ENCODE assay signal across 15 cellular contexts in the genomic region with DNA sequence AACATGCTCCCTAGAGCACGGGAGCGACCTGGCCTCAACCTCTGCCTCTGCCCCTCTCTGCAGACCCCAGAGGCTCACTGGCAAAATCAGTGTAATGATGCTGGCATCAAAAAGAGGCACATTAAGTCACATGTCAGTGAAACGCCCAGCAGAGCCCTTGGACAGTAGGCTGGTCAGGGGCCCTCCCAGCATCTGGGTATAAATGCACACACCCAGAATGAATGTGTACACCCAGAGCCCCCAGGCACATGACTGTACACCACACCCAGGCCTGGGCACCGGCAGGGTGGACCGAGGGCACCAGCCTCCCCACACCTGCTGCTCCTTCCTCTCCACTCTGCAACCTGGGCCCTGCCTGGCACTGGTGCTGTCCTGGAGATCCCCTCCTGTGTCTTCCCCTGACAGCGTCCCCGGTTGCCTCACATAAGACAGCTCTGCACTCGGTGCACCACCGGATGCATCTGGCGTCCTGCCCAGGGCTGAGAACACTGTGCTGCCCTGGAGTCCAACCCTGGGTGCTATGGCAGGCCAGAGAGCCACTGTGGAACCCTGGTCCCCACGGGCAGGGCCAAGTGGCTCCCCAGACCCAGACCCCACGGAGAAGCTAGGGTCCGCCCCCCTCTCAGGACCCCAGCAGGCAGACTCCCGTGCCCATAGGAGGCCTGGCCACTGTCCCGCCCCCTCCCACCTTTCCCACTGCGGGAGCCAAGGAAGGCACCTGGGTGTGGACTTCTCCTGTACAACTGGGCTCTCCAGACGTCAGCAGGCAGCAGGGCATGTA. TPM values are rescaled to one million over a fixed set of nuclear protein-coding genes. Genes with fewer than 3 reads are reported as not detected.
A peak's percentile ranks its signal among the peaks of the same experiment; 100 is the strongest.
DNase-seq lines count a peak whose midpoint lies in the region; ATAC-seq, FAIRE-seq and TF ChIP-seq lines count a peak whose summit lies in the region.
"Had no signal": no experiment of that assay in that cellular context is flagged by ENCODE, and none has a peak within 500 bp of the region (broad histone marks: within the 10 kb centered on the region; RNA-seq: fewer than 3 reads in every experiment).

No MANE protein-coding gene starts in this region.

- 89% methylated on average over 14 of the region's 17 CpGs; no CpG with 5 or more reads in 1 of the 2 experiments for WGBS in H1 (ENCODE audit: extremely low coverage in 1 of 2, insufficient coverage in 1 of 2, insufficient read length in 1 of 2, insufficient replicate concordance in 2 of 2, low coverage in 1 of 2, low lambda C conversion rate in 2 of 2, missing lambda C conversion rate in 1 of 2), 2 experiments

- ATAC-seq in naive thymus-derived CD4-positive, alpha-beta T cell: peak; percentile 28
- ATAC-seq in GM21381 (IDR thresholded peaks at IDR 0.05; ENCODE audit: unreplicated experiment) (no peak), GM18502 (IDR thresholded peaks at IDR 0.05; ENCODE audit: poor library complexity, unreplicated experiment) (no peak)
- ATAC-seq: stimulated activated naive B cell treated with anti-CD40 and anti-IgM and Interleukin-4, amounts not matched to agents 10 μg/mL and 1 μg/mL and 100 μg/mL, for 72 hours had no signal

- TF ChIP-seq RAD21 in H1 (IDR thresholded peaks at IDR 0.05 in 1 of 2, conservative IDR thresholded peaks at IDR 0.05 in 1 of 2; ENCODE audit: low read depth in 2 of 2, low read length in 2 of 2): no peak

- H3K27me3 Mint-ChIP-seq in naive thymus-derived CD4-positive, alpha-beta T cell: peaks cover 11 to 16% (median 14%) of the 10 kb centered on the region in 5 donors

- no peak overlapping the region for H3K4me3 ChIP-seq in H1 (ENCODE audit: extremely low read depth in 1 of 4, insufficient read depth in 2 of 4, low read depth in 3 of 4, low read length in 4 of 4)
- no peak overlapping the region for H3K4me3 ChIP-seq in naive thymus-derived CD4-positive, alpha-beta T cell (ENCODE audit: low read length)

- TF ChIP-seq CTCF in H1 (IDR thresholded peaks at IDR 0.05; ENCODE audit: control extremely low read depth in 1 of 3, insufficient read depth in 1 of 3, low read depth in 1 of 3, low read length in 3 of 3): no peak

- no peaks in the 10 kb centered on the region for H3K9me3 Mint-ChIP-seq in naive thymus-derived CD4-positive, alpha-beta T cell
- H3K9me3 Mint-ChIP-seq: activated T-cell treated with anti-CD3 and anti-CD28 coated beads, Interleukin-2, amount 50 U/mL, for 24 hours; immature natural killer cell; nephron; stimulated activated naive B cell treated with anti-CD40 and anti-IgM and Interleukin-4, amounts not matched to agents 10 μg/mL and 1 μg/mL and 100 μg/mL, for 72 hours had no signal

- H3K27me3 ChIP-seq in H1 (replicated peaks in 1 of 4; ENCODE audit: control insufficient read depth in 3 of 4, extremely low read depth in 1 of 4, insufficient read depth in 3 of 4, low read length in 3 of 4): peaks cover 0 to 6% (median 5%) of the 10 kb centered on the region in 4 experiments; a peak in 3 of 7 replicates
- no peaks in the 10 kb centered on the region for H3K27me3 ChIP-seq in naive thymus-derived CD4-positive, alpha-beta T cell (ENCODE audit: control insufficient read depth in 2 of 2, insufficient read depth in 2 of 2, low read length in 2 of 2)

- no peak overlapping the region for H3K4ac ChIP-seq in H1 (replicated peaks; ENCODE audit: insufficient read length, low read depth, low read length)

- H3K23me2 ChIP-seq in H1 (ENCODE audit: low read depth, low read length): no peaks in the 10 kb centered on the region

- no peaks in the 10 kb centered on the region for H3K9me3 ChIP-seq in H1 (ENCODE audit: insufficient read depth in 2 of 2, low read depth in 1 of 2, low read length in 1 of 2)
- H3K9me3 ChIP-seq in naive thymus-derived CD4-positive, alpha-beta T cell (ENCODE audit: control insufficient read depth in 2 of 3, low read length in 3 of 3): no peaks in the 10 kb centered on the region

- intact Hi-C loops in naive thymus-derived CD4-positive, alpha-beta T cell (cut with micrococcal nuclease): loop anchor here in 1 of 2 donors (10.0 kb wide), 1 partner anchor 205 kb away; no protein-coding TSS in a partner anchor

- H3K23ac ChIP-seq in H1 (ENCODE audit: insufficient read length): no peak overlapping the region

- no peak overlapping the region for H3K56ac ChIP-seq in H1 (replicated peaks; ENCODE audit: insufficient read length, low read depth, low read length)

- H4K91ac ChIP-seq in H1 (replicated peaks; ENCODE audit: insufficient read length, low read length): no peak overlapping the region

- DNase-seq in G401 (ENCODE audit: low spot score): peak; percentile 39
- DNase-seq in M059J (ENCODE audit: low read depth): peak; percentile 13
- no peak for DNase-seq in H1 (ENCODE audit: low read depth in 1 of 2, low spot score in 2 of 2)
- no peak for DNase-seq in naive thymus-derived CD4-positive, alpha-beta T cell
- DNase-seq in stimulated activated CD4-positive, alpha-beta T cell treated with anti-CD3 and anti-CD28 coated beads, Interleukin-4, amount 100 ng/mL, for 24 hours: no peak
- no peak for DNase-seq in NCI-H146 (lab: John Stamatoyannopoulos, UW)
- DNase-seq: activated T-cell treated with anti-CD3 and anti-CD28 coated beads, Interleukin-2, amount 50 U/mL, for 24 hours; immature natural killer cell; NCI-H1436 treated with DMSO at 0.1 percent for 48 hours; stimulated activated naive B cell treated with anti-CD40 and anti-IgM and Interleukin-4, amounts not matched to agents 10 μg/mL and 1 μg/mL and 100 μg/mL, for 72 hours had no signal

- in situ Hi-C loops in G401 (cut with HindIII; ENCODE audit: low sequenced_read_pairs): no loop called here

- no peak overlapping the region for H2BK120ac ChIP-seq in H1 (replicated peaks; ENCODE audit: low read depth, low read length)

- H3K4me2 ChIP-seq in H1 (ENCODE audit: insufficient read depth in 1 of 2, low read depth in 2 of 2, low read length in 2 of 2): no peak overlapping the region

- peaks cover 0 to 8% (median under 1%) of the 10 kb centered on the region in 4 experiments; a peak in 3 of 7 replicates for H3K4me1 ChIP-seq in H1 (replicated peaks in 1 of 4; ENCODE audit: control insufficient read depth in 3 of 4, insufficient read depth in 4 of 4, low read length in 3 of 4)
- H3K4me1 ChIP-seq in naive thymus-derived CD4-positive, alpha-beta T cell (ENCODE audit: control insufficient read depth in 2 of 2, insufficient read depth in 2 of 2, low read length in 2 of 2): peaks cover 0 to 10% of the 10 kb centered on the region in 2 donors

- POLR2A ChIA-PET in H1 (lab: Charles Lee; ENCODE audit: partially characterized antibody): interaction anchor here (1.0 kb wide), 1 partner anchor 48 kb away, joined by 3 read pairs; no protein-coding TSS in a partner anchor
- POLR2A ChIA-PET in naive thymus-derived CD4-positive, alpha-beta T cell (lab: Charles Lee): no interaction called here

- H4K5ac ChIP-seq in H1 (ENCODE audit: insufficient read length, low read depth, low read length): no peak overlapping the region

- CTCF ChIA-PET in H1 (lab: Charles Lee; ENCODE audit: partially characterized antibody): interaction anchor here (1.4 to 3.6 kb wide), 3 partner anchors 28 to 47 kb away, joined by 3 to 24 read pairs (median 4); no protein-coding TSS in a partner anchor
- CTCF ChIA-PET in naive thymus-derived CD4-positive, alpha-beta T cell (lab: Charles Lee): interaction anchor here (0.7 kb wide), 1 partner anchor 247 kb away, joined by 3 read pairs; no protein-coding TSS in a partner anchor

- no peaks in the 10 kb centered on the region for H3K36me3 ChIP-seq in H1 (ENCODE audit: control insufficient read depth in 2 of 4, insufficient read depth in 4 of 4, low read length in 3 of 4)
- no peaks in the 10 kb centered on the region for H3K36me3 ChIP-seq in naive thymus-derived CD4-positive, alpha-beta T cell (ENCODE audit: control insufficient read depth in 2 of 3, insufficient read depth in 3 of 3, low read length in 3 of 3)

- no peaks in the 10 kb centered on the region for H3K36me3 Mint-ChIP-seq in naive thymus-derived CD4-positive, alpha-beta T cell
- H3K36me3 Mint-ChIP-seq: immature natural killer cell; stimulated activated naive B cell treated with anti-CD40 and anti-IgM and Interleukin-4, amounts not matched to agents 10 μg/mL and 1 μg/mL and 100 μg/mL, for 72 hours had no signal

- no peak overlapping the region for H2BK20ac ChIP-seq in H1 (ENCODE audit: low read length)

- H2AFZ ChIP-seq in H1 (ENCODE audit: low read length): no peak overlapping the region

- no peak overlapping the region for H4K8ac ChIP-seq in H1 (ENCODE audit: extremely low read depth, insufficient read depth, low read length)

- peaks cover 5 to 11% (median 5%) of the 10 kb centered on the region in 7 donors for H3K4me1 Mint-ChIP-seq in naive thymus-derived CD4-positive, alpha-beta T cell

- no peak overlapping the region for H3K4me3 Mint-ChIP-seq in naive thymus-derived CD4-positive, alpha-beta T cell
- H3K4me3 Mint-ChIP-seq: activated T-cell treated with anti-CD3 and anti-CD28 coated beads, Interleukin-2, amount 50 U/mL, for 24 hours; immature natural killer cell; nephron; stimulated activated naive B cell treated with anti-CD40 and anti-IgM and Interleukin-4, amounts not matched to agents 10 μg/mL and 1 μg/mL and 100 μg/mL, for 72 hours had no signal

- TF ChIP-seq EP300 in H1 (IDR thresholded peaks at IDR 0.05; ENCODE audit: borderline replicate concordance in 1 of 2, low read depth in 2 of 2, low read length in 2 of 2): no peak

- no peak overlapping the region for H3K27ac ChIP-seq in H1 (ENCODE audit: low read depth, low read length)
- H3K27ac ChIP-seq in naive thymus-derived CD4-positive, alpha-beta T cell (ENCODE audit: low read depth, low read length): no peak overlapping the region

- FAIRE-seq in H1 (lab: Jason Lieb, UNC): no peak
- FAIRE-seq: GM18507, TTC549 had no signal

- H3K79me1 ChIP-seq in H1 (ENCODE audit: low read depth, low read length): no peaks in the 10 kb centered on the region

- H2BK12ac ChIP-seq in H1 (ENCODE audit: low read depth, low read length): peak overlapping the region; percentile 60; the same call in 1 of the 2 replicates

- no peak overlapping the region for H3K27ac Mint-ChIP-seq in naive thymus-derived CD4-positive, alpha-beta T cell
- H3K27ac Mint-ChIP-seq: activated T-cell treated with anti-CD3 and anti-CD28 coated beads, Interleukin-2, amount 50 U/mL, for 24 hours; immature natural killer cell; nephron; stimulated activated naive B cell treated with anti-CD40 and anti-IgM and Interleukin-4, amounts not matched to agents 10 μg/mL and 1 μg/mL and 100 μg/mL, for 72 hours had no signal

- H3K9ac ChIP-seq in H1 (replicated peaks in 1 of 4; ENCODE audit: extremely low read depth in 1 of 4, low read depth in 3 of 4, low read length in 3 of 4): no peak overlapping the region

- no peaks in the 10 kb centered on the region for H3K79me2 ChIP-seq in H1 (ENCODE audit: control insufficient read depth in 1 of 2, insufficient read depth in 2 of 2, low read length in 2 of 2)

- H3K14ac ChIP-seq in H1 (ENCODE audit: insufficient read length): no peak overlapping the region

- no peak for TF ChIP-seq POLR2A in H1 (IDR thresholded peaks at IDR 0.05; ENCODE audit: control extremely low read depth in 1 of 2, low read depth in 2 of 2, low read length in 2 of 2)

- peaks cover 0 to 1% of the 10 kb centered on the region in 2 experiments for H4K20me1 ChIP-seq in H1 (replicated peaks in 1 of 2; ENCODE audit: control insufficient read depth in 1 of 2, insufficient read depth in 2 of 2, low read length in 2 of 2)

- H2BK5ac ChIP-seq in H1 (ENCODE audit: low read depth, low read length): no peak overlapping the region

- H3K18ac ChIP-seq in H1 (ENCODE audit: extremely low read depth, low read length): no peak overlapping the region; the same call in 1 of the 2 replicates

- no peak overlapping the region for H2BK15ac ChIP-seq in H1 (ENCODE audit: low read length)

- H2AK5ac ChIP-seq in H1 (ENCODE audit: low read depth, low read length): no peak overlapping the region

RNA-seq across cellular contexts. Expression of gene RASGEF1A, which starts 6.7 kb away (rescaled TPM):
- 14.9 and 18.0 TPM in 2 replicates for total RNA-seq in G401 (2014; rRNA removed; shearing (Covaris generic))
- not detected in 2 replicates for total RNA-seq in M059J (2014; rRNA removed; shearing (Covaris generic))
- total RNA-seq in H1 (2021; fragmentation: NEBNext Ultra II Directional; extraction: Animal tissue kit (Norgen Biotek cat#: 25700)): 13.3 and 13.4 TPM in 2 replicates
- 25.6 and 30.7 TPM in 2 replicates for polyA plus RNA-seq in H1 (2011; rRNA removed)
- polyA plus RNA-seq in H1 (2011; cell fraction: cytosol; rRNA removed): 32.7 TPM
- polyA plus RNA-seq in H1 (2011; cell fraction: nucleus; rRNA removed): 53.0 TPM
- 9.2 to 19.0 TPM (median 16.3 TPM) in 4 replicates for polyA plus RNA-seq in H1 (2012, experiment 1 of 2)
- polyA plus RNA-seq in H1 (2012, experiment 2 of 2): 12.0 TPM
- polyA plus RNA-seq in H1 (2013, experiment 1 of 2): 8.6 TPM
- polyA plus RNA-seq in H1 (2013, experiment 2 of 2): 7.8 TPM
- 27.7 and 30.0 TPM in 2 replicates for polyA minus RNA-seq in H1 (2011; rRNA and poly(A)+ RNA removed)
- 26.3 TPM for polyA minus RNA-seq in H1 (2011; cell fraction: cytosol; rRNA and poly(A)+ RNA removed)
- 26.0 TPM for polyA minus RNA-seq in H1 (2011; cell fraction: nucleus; rRNA and poly(A)+ RNA removed)
- 1 to 10 TPM in 2 of 5 experiments, under 1 TPM in 3; 0.22 to 3.3 (median 0.42) TPM for total RNA-seq in naive thymus-derived CD4-positive, alpha-beta T cell
- under 1 TPM in 1 of 2 donors, not detected in 1; 0.05 TPM for polyA plus RNA-seq in naive thymus-derived CD4-positive, alpha-beta T cell

Comparison
In these comparisons a context has a peak if more than half of its experiments do, and no peak if none do; other contexts are left out.
1. DNase-seq: peak in G401 (single experiment) and M059J (single experiment); none in H1 (0 of 2), naive thymus-derived CD4-positive, alpha-beta T cell (0 of 9), stimulated activated CD4-positive, alpha-beta T cell treated with anti-CD3 and anti-CD28 coated beads, Interleukin-4, amount 100 ng/mL, for 24 hours (single experiment) and NCI-H146 (single experiment).